ENCODE assay signal across 9 cellular contexts in genomic region chr3:129317014-129317771, GRCh38. TPM values are rescaled to one million over a fixed set of nuclear protein-coding genes. Genes with fewer than 3 reads are reported as not detected.
DNase-seq lines count a peak whose midpoint lies in the region; ATAC-seq, FAIRE-seq and TF ChIP-seq lines count a peak whose summit lies in the region.
"Had no signal": no experiment of that assay in that cellular context is flagged by ENCODE, and none has a peak within 500 bp of the region (broad histone marks: within the 10 kb centered on the region; RNA-seq: fewer than 3 reads in every experiment).

No MANE protein-coding gene starts in this region.

- peak overlapping the region; percentile 66 for H3K4me2 ChIP-seq in GM12878 (ENCODE audit: control insufficient read depth, insufficient read depth)

- CTCF ChIA-PET in GM12878 (lab: Yijun Ruan, JAX): interaction anchor here (0.7 to 3.8 kb wide), 25 partner anchors 8 to 700 kb away, joined by 3 to 43 read pairs (median 8); partner anchors contain the start of gene COPG1

- H3K36me3 ChIP-seq in GM12878 (ENCODE audit: control insufficient read depth in 2 of 2, insufficient read depth in 2 of 2, low read length in 1 of 2) (no peaks in the 10 kb centered on the region), thymus (ENCODE audit: control insufficient read depth, insufficient read depth) (peaks cover 3% of the 10 kb centered on the region)

- no TSS peak for BruUV-seq in GM12878 (replicated peaks; lab: Mats Ljungman, UMichigan)

- H3K27ac Mint-ChIP-seq in activated T-cell treated with anti-CD3 and anti-CD28 coated beads, Interleukin-2, amount 50 U/mL, for 24 hours: no peak overlapping the region
- H3K27ac Mint-ChIP-seq: stimulated activated naive CD8-positive, alpha-beta T cell treated with anti-CD3 and anti-CD28 coated beads, Interleukin-15, Interleukin-2, amounts not matched to agents 100 ng/mL and 50 ng/mL, for 24 hours had no signal

- H3K4me1 Mint-ChIP-seq in activated T-cell treated with anti-CD3 and anti-CD28 coated beads, Interleukin-2, amount 50 U/mL, for 24 hours (ENCODE audit: low read depth): peaks cover 26% of the 10 kb centered on the region

- DNase-seq in activated T-cell treated with anti-CD3 and anti-CD28 coated beads, Interleukin-2, amount 50 U/mL, for 24 hours: no peak
- DNase-seq in activated T-cell treated with anti-CD3 and anti-CD28 coated beads, Interleukin-2, amount 50 U/mL, for 48 hours: no peak
- no peak for DNase-seq in GM12878 (ENCODE audit: low read depth, low spot score)
- peak in 1 of 2 donors; percentile 37 for DNase-seq in lower leg skin (ENCODE audit: low spot score in 2 of 2)
- DNase-seq in NCI-H774 (lab: John Stamatoyannopoulos, UW): no peak
- no peak for DNase-seq in GM19238 (ENCODE audit: insufficient read length, low spot score)

- H3K4me3 ChIP-seq in GM12878 (peak overlapping the region; percentile 88), lower leg skin (ENCODE audit: low read depth, poor library complexity, severe bottlenecking) (peak overlapping the region; percentile 97), thymus (ENCODE audit: low read length) (peak overlapping the region; percentile 97)

- no peak overlapping the region; the same call in 1 of the 2 replicates for H3K9ac ChIP-seq in GM12878 (ENCODE audit: control insufficient read depth, insufficient read depth, low read length)

- WGBS in GM12878 (ENCODE audit: insufficient coverage, insufficient replicate concordance, low lambda C conversion rate, missing lambda C conversion rate): 44% methylated on average over 12 of the region's 15 CpGs
- WGBS in lower leg skin, 2 donors: 33 to 39% methylated on average over 15 of the region's 15 CpGs
- 45% methylated on average over 15 of the region's 15 CpGs for WGBS in thymus

- SMC1A ChIA-PET in GM12878 (lab: Charles Lee; ENCODE audit: uncharacterized antibody, unreplicated experiment): interaction anchor here (0.6 to 8.5 kb wide), 11 partner anchors 10 to 347 kb away, joined by 3 to 75 read pairs (median 5); partner anchors contain the start of gene HMCES

- no peaks in the 10 kb centered on the region for H4K20me1 ChIP-seq in GM12878 (ENCODE audit: control insufficient read depth, insufficient read depth)

- H2AFZ ChIP-seq in GM12878 (ENCODE audit: control insufficient read depth, low read depth, low read length): peak overlapping the region; percentile 80

- TF ChIP-seq POLR2A in GM12878 (IDR thresholded peaks at IDR 0.05; ENCODE audit: low read depth, low read length) (no peak), lower leg skin (IDR thresholded peaks at IDR 0.05) (no peak)

- FAIRE-seq in GM12878 (lab: Jason Lieb, UNC): no peak

- no peak for TF ChIP-seq RAD21 in GM12878 (IDR thresholded peaks at IDR 0.05; ENCODE audit: insufficient read depth, low read depth, low read length)

- H3K27ac ChIP-seq in GM12878 (ENCODE audit: control insufficient read depth, insufficient read depth) (no peak overlapping the region), thymus (ENCODE audit: low read depth) (peak overlapping the region; percentile 94)

- H3K79me2 ChIP-seq in GM12878 (ENCODE audit: control insufficient read depth, insufficient read depth, low read length): no peaks in the 10 kb centered on the region; the same call in 1 of the 2 replicates

- H3K27me3 ChIP-seq in GM12878 (replicated peaks in 1 of 2; ENCODE audit: control insufficient read depth in 2 of 2, insufficient read depth in 2 of 2, low read length in 1 of 2): peaks cover 0 to 3% of the 10 kb centered on the region in 2 experiments; a peak in 2 of 4 replicates
- H3K27me3 ChIP-seq in thymus (ENCODE audit: control insufficient read depth, insufficient read depth): no peaks in the 10 kb centered on the region

- POLR2A ChIA-PET in GM12878 (lab: Charles Lee): interaction anchor here (0.6 to 4.5 kb wide), 17 partner anchors 10 to 156 kb away, joined by 3 to 29 read pairs (median 6); partner anchors contain the start of genes COPG1, HMCES, IFT122 and MBD4

- peak overlapping the region; percentile 91 for H3K4me3 Mint-ChIP-seq in activated T-cell treated with anti-CD3 and anti-CD28 coated beads, Interleukin-2, amount 50 U/mL, for 24 hours

- TF ChIP-seq CTCF in GM12878 (IDR thresholded peaks at IDR 0.05 in 2 of 3, conservative IDR thresholded peaks at IDR 0.05 in 1 of 3; ENCODE audit: control insufficient read depth in 2 of 3, extremely low read depth in 1 of 3, insufficient read depth in 1 of 3, low read depth in 3 of 3, low read length in 3 of 3) (no peak), lower leg skin (IDR thresholded peaks at IDR 0.05) (no peak)

- ATAC-seq in GM12878 (no peak), GM21528 (IDR thresholded peaks at IDR 0.05; ENCODE audit: low FRiP score, unreplicated experiment) (no peak)

- peaks cover 6% of the 10 kb centered on the region for H3K36me3 Mint-ChIP-seq in activated T-cell treated with anti-CD3 and anti-CD28 coated beads, Interleukin-2, amount 50 U/mL, for 24 hours (ENCODE audit: low read depth)

- TF ChIP-seq EP300 in GM12878 (IDR thresholded peaks at IDR 0.05; ENCODE audit: borderline replicate concordance in 1 of 2, control insufficient read depth in 1 of 2, low read depth in 2 of 2, low read length in 2 of 2): no peak

- no peaks in the 10 kb centered on the region for H3K27me3 Mint-ChIP-seq in activated T-cell treated with anti-CD3 and anti-CD28 coated beads, Interleukin-2, amount 50 U/mL, for 24 hours
- H3K27me3 Mint-ChIP-seq: stimulated activated naive CD8-positive, alpha-beta T cell treated with anti-CD3 and anti-CD28 coated beads, Interleukin-15, Interleukin-2, amounts not matched to agents 100 ng/mL and 50 ng/mL, for 24 hours had no signal

- RAD21 ChIA-PET in GM12878 (lab: Charles Lee; ENCODE audit: unreplicated experiment): interaction anchor here (0.7 to 3.9 kb wide), 19 partner anchors 9 to 347 kb away, joined by 3 to 31 read pairs (median 6); partner anchors contain the start of genes COPG1 and HMCES

- H3K9me3 ChIP-seq in GM12878 (replicated peaks; ENCODE audit: control insufficient read depth, insufficient read depth, low read length) (no peaks in the 10 kb centered on the region), thymus (ENCODE audit: control insufficient read depth) (no peaks in the 10 kb centered on the region)

- in situ Hi-C loops in GM12878 (cut with MboI): no loop called here

- no peaks in the 10 kb centered on the region for H3K9me3 Mint-ChIP-seq in activated T-cell treated with anti-CD3 and anti-CD28 coated beads, Interleukin-2, amount 50 U/mL, for 24 hours
- H3K9me3 Mint-ChIP-seq: stimulated activated naive CD8-positive, alpha-beta T cell treated with anti-CD3 and anti-CD28 coated beads, Interleukin-15, Interleukin-2, amounts not matched to agents 100 ng/mL and 50 ng/mL, for 24 hours had no signal

- intact Hi-C loops in GM12878 (cut with micrococcal nuclease; ENCODE audit: unreplicated experiment) (loop anchor here (5.0 kb wide), 1 partner anchor 135 kb away; the partner anchor contains the start of gene CNBP), lower leg skin (cut with DNase I; ENCODE audit: low total_unique reads) (no loop called here)

- H3K4me1 ChIP-seq in GM12878 (ENCODE audit: control insufficient read depth, insufficient read depth, low read length) (peaks cover 16% of the 10 kb centered on the region), thymus (ENCODE audit: control insufficient read depth, insufficient read depth, low read length) (peaks cover 14% of the 10 kb centered on the region)

TF ChIP-seq in GM12878, 131 proteins besides CTCF, POLR2A, EP300 and RAD21:
- no peak for TF ChIP-seq KLF5 (IDR thresholded peaks at IDR 0.05; ENCODE audit: partially characterized antibody)

RNA-seq across cellular contexts. Expression of gene HMCES, which starts 38.5 kb away (rescaled TPM):
- total RNA-seq in GM12878 (2013; cell fraction: nucleolus; rRNA removed): 10.9 and 12.1 TPM in 2 replicates
- total RNA-seq in GM12878 (2014; rRNA removed) (16.7 and 22.7 TPM in 2 replicates), GM12878 (2014; rRNA removed; fragmentation: Illumina TruSeq; extraction: Trizol) (11.9 and 12.4 TPM in 2 replicates), GM12878 (2021) (25.5 and 33.4 TPM in 2 replicates), lower leg skin (10 to 100 TPM; 25.2 to 34.9 (median 34.4) TPM)
- polyA plus RNA-seq in GM12878 (2011; ENCODE audit: low read depth): 26.7 TPM
- polyA plus RNA-seq in GM12878 (2011; rRNA removed) (21.3 and 42.6 TPM in 2 replicates), GM12878 (2014; fragmentation: Illumina TruSeq; extraction: Trizol) (29.6 and 31.2 TPM in 2 replicates), GM12878 (2014; fragmentation: Nextera tagmentation; extraction: Ambion mirVana) (10 to 100 TPM; 17.2 to 18.5 TPM), GM12878 (2014; rRNA removed) (21.9 and 25.0 TPM in 2 replicates), GM12878 (2016; fragmentation: Nextera tagmentation; extraction: Ambion mirVana) (10 to 100 TPM; 45.3 to 49.8 TPM), thymus (59.4 TPM)
- polyA plus RNA-seq in GM12878 (2011; cell fraction: cytosol; rRNA removed): 32.3 and 40.7 TPM in 2 replicates
- 25.4 and 27.4 TPM in 2 replicates for polyA plus RNA-seq in GM12878 (2011; cell fraction: nucleus; rRNA removed)
- 37.0 and 40.2 TPM in 2 replicates for polyA plus RNA-seq in GM12878 (2012)
- polyA minus RNA-seq in GM12878 (2011; rRNA and poly(A)+ RNA removed): 18.5 and 21.4 TPM in 2 replicates
- polyA minus RNA-seq in GM12878 (2011; cell fraction: cytosol; rRNA and poly(A)+ RNA removed): 7.8 and 12.6 TPM in 2 replicates
- 4.6 and 8.3 TPM in 2 replicates for polyA minus RNA-seq in GM12878 (2011; cell fraction: nucleus; rRNA and poly(A)+ RNA removed)
